Comparison of ENCODE assay signal across 5 cellular contexts in the genomic region with DNA sequence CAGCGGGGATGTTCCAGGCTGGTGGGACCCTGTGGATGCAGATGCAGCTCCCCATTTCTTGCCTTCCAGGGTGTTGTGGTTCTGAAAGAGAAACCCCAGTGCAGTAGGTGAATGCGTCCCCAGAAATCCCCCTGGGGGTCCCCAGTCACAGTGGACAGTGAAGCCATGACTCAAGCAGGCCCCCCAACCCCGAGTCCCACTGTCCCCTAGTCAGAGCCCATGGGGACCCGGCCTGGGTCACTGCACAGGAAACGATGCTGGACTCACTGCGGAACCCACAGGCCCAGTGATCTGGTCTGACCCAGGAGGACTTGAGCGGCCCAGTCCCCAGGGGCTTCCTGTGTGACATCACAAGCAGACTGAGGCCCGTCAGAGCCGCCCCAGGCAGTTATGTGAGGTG.
DNase-seq lines count a peak whose midpoint lies in the region; ATAC-seq, FAIRE-seq and TF ChIP-seq lines count a peak whose summit lies in the region.
"Not testable (repeated sequence)": the region's sequence is repeated elsewhere in the genome, so short reads cannot be mapped to it uniquely, and the experiment has no call there.

No MANE protein-coding gene starts in this region.

- not testable (repeated sequence) for H3K9me3 Mint-ChIP-seq in osteocyte (ENCODE audit: unreplicated experiment)

- not testable (repeated sequence) for TF ChIP-seq CTCF in K562 (IDR thresholded peaks at IDR 0.05 in 2 of 3, conservative IDR thresholded peaks at IDR 0.05 in 1 of 3; ENCODE audit: insufficient read depth in 2 of 3, low read depth in 1 of 3, low read length in 3 of 3); osteocyte (IDR thresholded peaks at IDR 0.05); spleen (IDR thresholded peaks at IDR 0.05 in 8 of 11, conservative IDR thresholded peaks at IDR 0.05 in 3 of 11)

- H3K27me3 ChIP-seq in K562 (ENCODE audit: control insufficient read depth in 2 of 2, insufficient read depth in 2 of 2, low read length in 2 of 2) = peaks cover 0 to 13% of the 10 kb centered on the region in 2 experiments; a peak in 2 of 5 replicates
- H3K27me3 ChIP-seq in spleen (replicated peaks in 1 of 7) = not testable (repeated sequence)

- not testable (repeated sequence) for TF ChIP-seq POLR2A in K562 (conservative IDR thresholded peaks at IDR 0.05); spleen (IDR thresholded peaks at IDR 0.05)

- TF ChIP-seq EP300 in K562 (IDR thresholded peaks at IDR 0.05; ENCODE audit: low read length) = not testable (repeated sequence)

- not testable (repeated sequence) for H3K27me3 Mint-ChIP-seq in osteocyte (ENCODE audit: unreplicated experiment)

- TF ChIP-seq RAD21 in K562 (CRISPR knock-in tag; conservative IDR thresholded peaks at IDR 0.05 in 1 of 2, IDR thresholded peaks at IDR 0.05 in 1 of 2) = not testable (repeated sequence)

- POLR2A ChIA-PET in K562 (lab: Yijun Ruan, JAX) = not testable (repeated sequence)

- H3K27ac Mint-ChIP-seq in osteocyte (ENCODE audit: unreplicated experiment) = not testable (repeated sequence)

- not testable (repeated sequence) for H2AFZ ChIP-seq in K562 (ENCODE audit: low read depth, low read length)

- peak; percentile 18; the same call in 2 of the 3 replicates for ATAC-seq in K562
- ATAC-seq in left ventricle myocardium superior, left lobe of liver: not testable (repeated sequence)

- FAIRE-seq in K562 (lab: Jason Lieb, UNC) = not testable (repeated sequence)

- H3K4me1 Mint-ChIP-seq in osteocyte (ENCODE audit: unreplicated experiment) = not testable (repeated sequence)

- CTCF ChIA-PET in K562 (lab: Yijun Ruan, JAX; ENCODE audit: low intra/inter-chr PET ratio) = not testable (repeated sequence)

- not testable (repeated sequence) for H3K4me3 Mint-ChIP-seq in osteocyte (ENCODE audit: unreplicated experiment)

- in situ Hi-C loops in K562 (cut with MboI) = loop anchor here (5.0 kb wide), 1 partner anchor 372 kb away; no protein-coding TSS in a partner anchor

- not testable (repeated sequence) for H3K36me3 ChIP-seq in K562 (ENCODE audit: control insufficient read depth, insufficient read depth, low read length); spleen

- H3K9ac ChIP-seq in K562 (ENCODE audit: insufficient read depth in 1 of 2, low read depth in 2 of 2, low read length in 2 of 2) = not testable (repeated sequence)

- H3K9me3 ChIP-seq in K562 (replicated peaks; ENCODE audit: control insufficient read depth, insufficient read depth, low read depth, low read length); spleen: not testable (repeated sequence)

- intact Hi-C loops in K562 (cut with micrococcal nuclease); left ventricle myocardium superior (cut with micrococcal nuclease): not testable (repeated sequence)
- intact Hi-C loops in spleen (cut with DNase I; ENCODE audit: low total_unique reads) = loop anchor here (10.0 kb wide), 1 partner anchor 370 kb away; no protein-coding TSS in a partner anchor

- no CpG with 5 or more reads among the region's 9 CpGs for WGBS in K562 (ENCODE audit: insufficient coverage, low coverage, missing lambda C conversion rate)
- 67 to 100% (median 83%) methylated on average over 1 to 6 of the region's 9 CpGs for WGBS in spleen, 5 donors

- H3K9me1 ChIP-seq in K562 (ENCODE audit: control insufficient read depth, insufficient read depth, low read length) = not testable (repeated sequence)

- H3K27ac ChIP-seq in K562 (ENCODE audit: extremely low read depth, low read depth, low read length); spleen: not testable (repeated sequence)

- not testable (repeated sequence) for H3K4me3 ChIP-seq in K562, spleen

- H3K36me3 Mint-ChIP-seq in osteocyte (ENCODE audit: unreplicated experiment) = not testable (repeated sequence)

- not testable (repeated sequence) for H3K4me1 ChIP-seq in K562 (replicated peaks in 1 of 2; ENCODE audit: control insufficient read depth in 2 of 2, insufficient read depth in 2 of 2, low read length in 2 of 2); spleen

- not testable (repeated sequence) for H3K79me2 ChIP-seq in K562 (ENCODE audit: control insufficient read depth, insufficient read depth, low read length)

- not testable (repeated sequence) for H3K4me2 ChIP-seq in K562 (ENCODE audit: insufficient read depth, low read length)

- not testable (repeated sequence) for DNase-seq in K562 (ENCODE audit: extremely low read depth in 1 of 4, low spot score in 3 of 4)
- DNase-seq in left ventricle myocardium superior = peak; percentile 14
- DNase-seq in left lobe of liver (ENCODE audit: low spot score) = peak; percentile 29
- DNase-seq in osteocyte (ENCODE audit: extremely low spot score, unreplicated experiment) = peak; percentile 56
- peak; percentile 30 for DNase-seq in spleen

- not testable (repeated sequence) for BruUV-seq in K562 (replicated peaks; lab: Mats Ljungman, UMichigan)

- H4K20me1 ChIP-seq in K562 (replicated peaks; ENCODE audit: control insufficient read depth, insufficient read depth, low read length) = not testable (repeated sequence)
